Comparison of ENCODE assay signal across 1 cellular context in the genomic region with DNA sequence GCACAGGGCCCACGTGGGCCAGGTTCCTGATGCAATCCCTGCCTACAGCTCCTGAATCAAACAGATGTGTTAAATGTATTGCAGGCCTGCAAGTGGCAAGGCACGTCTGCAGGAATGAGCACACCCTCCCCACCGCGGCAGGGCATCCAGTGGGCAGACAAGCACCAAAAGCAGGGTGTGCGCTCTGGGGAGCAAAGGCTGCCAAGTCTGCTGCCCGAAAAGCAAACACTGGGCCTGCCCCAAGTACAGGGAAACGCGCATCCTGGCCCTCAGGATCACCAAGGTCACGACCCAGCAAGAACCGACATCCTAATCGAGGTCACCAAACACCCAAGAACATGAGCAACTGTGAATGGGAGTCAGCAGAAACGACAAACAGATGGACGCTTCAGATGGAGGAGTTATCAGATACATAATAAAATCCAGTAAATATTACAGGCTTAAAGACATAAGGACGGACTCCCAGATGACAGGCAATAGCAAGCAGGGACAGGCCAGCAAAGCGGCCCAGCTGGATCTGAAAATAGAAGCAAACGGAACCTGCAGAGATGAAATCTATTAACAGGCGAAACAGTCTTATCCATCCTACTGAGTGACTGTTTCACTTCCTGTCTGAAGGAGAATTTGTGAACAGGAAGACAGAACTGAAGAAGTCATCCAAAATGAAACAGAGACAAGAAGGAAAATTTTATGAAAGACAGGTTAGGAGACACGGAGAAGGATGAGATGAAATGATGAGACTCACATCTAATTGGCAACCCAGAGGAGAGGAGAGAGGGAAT.
TF ChIP-seq lines count a peak whose summit lies in the region.

No MANE protein-coding gene starts in this region.

TF ChIP-seq in H1, 55 proteins besides CTCF, POLR2A, EP300 and RAD21 (continued from another document):
- TF ChIP-seq, protein P1, sequence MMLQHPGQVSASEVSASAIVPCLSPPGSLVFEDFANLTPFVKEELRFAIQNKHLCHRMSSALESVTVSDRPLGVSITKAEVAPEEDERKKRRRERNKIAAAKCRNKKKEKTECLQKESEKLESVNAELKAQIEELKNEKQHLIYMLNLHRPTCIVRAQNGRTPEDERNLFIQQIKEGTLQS (IDR thresholded peaks at IDR 0.05; ENCODE audit: insufficient read depth, low read depth, low read length), result no peak
- TF ChIP-seq CBX8 (IDR thresholded peaks at IDR 0.05; ENCODE audit: borderline replicate concordance, low read depth, low read length), result no peak
- no peak for TF ChIP-seq GABPA (IDR thresholded peaks at IDR 0.05; ENCODE audit: borderline replicate concordance, insufficient read depth, low read length)
- no peak for TF ChIP-seq KDM1A (IDR thresholded peaks at IDR 0.05; ENCODE audit: borderline replicate concordance, low read length)
- TF ChIP-seq CREB1 (IDR thresholded peaks at IDR 0.05), result no peak
TF ChIP-seq in H1: peak in this region for 0.
